Comparison of ENCODE assay signal across 8 cellular contexts in genomic region chr2:46967990-46968647, GRCh38. TPM values are rescaled to one million over a fixed set of nuclear protein-coding genes. Genes with fewer than 3 reads are reported as not detected.
A peak's percentile ranks its signal among the peaks of the same experiment; 100 is the strongest.
DNase-seq lines count a peak whose midpoint lies in the region; ATAC-seq and TF ChIP-seq lines count a peak whose summit lies in the region.

No MANE protein-coding gene starts in this region.

- H3K27me3 ChIP-seq in breast epithelium (no peaks in the 10 kb centered on the region), left lung (no peaks in the 10 kb centered on the region), tibial artery (no peaks in the 10 kb centered on the region)

- H3K36me3 ChIP-seq in breast epithelium (no peaks in the 10 kb centered on the region), left lung (no peaks in the 10 kb centered on the region), tibial artery (no peaks in the 10 kb centered on the region)

- peak overlapping the region in 2 of 3 donors; percentile 14 to 38 for H3K4me3 ChIP-seq in breast epithelium
- no peak overlapping the region for H3K4me3 ChIP-seq in left lung
- no peak overlapping the region for H3K4me3 ChIP-seq in tibial artery

- TF ChIP-seq CTCF in breast epithelium (IDR thresholded peaks at IDR 0.05): no peak
- TF ChIP-seq CTCF in left lung (IDR thresholded peaks at IDR 0.05): no peak
- TF ChIP-seq CTCF in tibial artery (IDR thresholded peaks at IDR 0.05): no peak

- peak; percentile 88 for DNase-seq in HT1080 (ENCODE audit: low read depth)
- DNase-seq in breast epithelium (ENCODE audit: low spot score in 2 of 2): peak; percentile 65 to 85
- DNase-seq in left lung: peak; percentile 84 to 88
- DNase-seq in tibial artery: peak; percentile 89 to 96
- no peak for DNase-seq in NCI-H774 (lab: John Stamatoyannopoulos, UW)
- no peak for DNase-seq in stimulated activated CD4-positive, alpha-beta T cell treated with anti-CD3 and anti-CD28 coated beads, Interleukin-4, amount 100 ng/mL, for 24 hours
- no peak for DNase-seq in stimulated activated naive CD4-positive, alpha-beta T cell (lab: John Stamatoyannopoulos, UW)

- H3K4me1 ChIP-seq in breast epithelium: peaks cover 17 to 34% of the 10 kb centered on the region in 2 donors
- peaks cover 29 to 83% of the 10 kb centered on the region in 2 donors for H3K4me1 ChIP-seq in left lung
- H3K4me1 ChIP-seq in tibial artery: peaks cover 7 to 93% (median 65%) of the 10 kb centered on the region in 4 donors

- H3K9me3 ChIP-seq in breast epithelium (no peaks in the 10 kb centered on the region), left lung (no peaks in the 10 kb centered on the region), tibial artery (no peaks in the 10 kb centered on the region)

- intact Hi-C loops in breast epithelium (cut with DNase I; ENCODE audit: low total_unique reads): no loop called here
- intact Hi-C loops in left lung (cut with DNase I): no loop called here
- intact Hi-C loops in tibial artery (cut with DNase I; ENCODE audit: low total_unique reads): no loop called here

- ATAC-seq in left lung (peak; percentile 87), HG02610 (IDR thresholded peaks at IDR 0.05; ENCODE audit: unreplicated experiment) (no peak)

- TF ChIP-seq POLR2A in breast epithelium (IDR thresholded peaks at IDR 0.05): no peak

- peak overlapping the region; percentile 89 to 91 for H3K27ac ChIP-seq in breast epithelium
- peak overlapping the region; percentile 88 to 90 for H3K27ac ChIP-seq in left lung
- peak overlapping the region; percentile 58 to 72 for H3K27ac ChIP-seq in tibial artery

RNA-seq across cellular contexts. Expression of gene TTC7A, which starts 27.1 kb away (rescaled TPM):
- 11.2 and 12.1 TPM in 2 replicates for total RNA-seq in HT1080 (2014; rRNA removed; shearing (Covaris generic))
- polyA plus RNA-seq in HT1080 (2015; cell fraction: cytosol; rRNA removed): 12.1 and 12.2 TPM in 2 replicates
- 28.9 and 30.5 TPM in 2 replicates for polyA plus RNA-seq in HT1080 (2015; cell fraction: nucleus; rRNA removed)
- total RNA-seq in breast epithelium (10 to 100 TPM; 26.9 to 32.8 (median 31.0) TPM), left lung (10 to 100 TPM; 43.3 to 53.4 TPM)

RNA-seq across cellular contexts. Expression of gene MCFD2, which starts 52.5 kb away (rescaled TPM):
- total RNA-seq in HT1080 (2014; rRNA removed; shearing (Covaris generic)): 276 and 350 TPM in 2 replicates
- 248 and 280 TPM in 2 replicates for polyA plus RNA-seq in HT1080 (2015; cell fraction: cytosol; rRNA removed)
- polyA plus RNA-seq in HT1080 (2015; cell fraction: nucleus; rRNA removed): 207 and 225 TPM in 2 replicates
- 10 to 100 TPM; 83.0 to 94.8 (median 89.8) TPM for total RNA-seq in breast epithelium
- total RNA-seq in left lung: 100 to 1,000 TPM in 1 of 2 donors, 10 to 100 TPM in 1; 78.0 to 121 TPM

Comparison
In these comparisons a context has a peak if more than half of its experiments do, and no peak if none do; other contexts are left out.
1. DNase-seq: peak in HT1080 (single experiment), breast epithelium (2 of 2), left lung (2 of 2) and tibial artery (2 of 2); none in NCI-H774 (single experiment), stimulated activated CD4-positive, alpha-beta T cell treated with anti-CD3 and anti-CD28 coated beads, Interleukin-4, amount 100 ng/mL, for 24 hours (single experiment) and stimulated activated naive CD4-positive, alpha-beta T cell (0 of 6).
2. H3K4me3 ChIP-seq: peak in breast epithelium (2 of 3); none in left lung (0 of 2) and tibial artery (0 of 2).
3. Peak in every context shown above with its lines, with median percentiles within 50 percentile points of each other: H3K27ac ChIP-seq.